In genomic region chr14:20343855-20344205, GRCh38 we compare ENCODE assay signal across 1 cellular context.
TF ChIP-seq lines count a peak whose summit lies in the region.

No MANE protein-coding gene starts in this region.

TF ChIP-seq in GM23338, 12 proteins besides CTCF, POLR2A, EP300 and RAD21 (continued from another document):
- TF ChIP-seq ZNF462 (CRISPR knock-in tag; IDR thresholded peaks at IDR 0.05) (no peak), ETS1 (IDR thresholded peaks at IDR 0.05) (no peak), EZH2 (IDR thresholded peaks at IDR 0.05; ENCODE audit: low read depth, unreplicated experiment) (no peak)
